Comparison of ENCODE assay signal across 8 cellular contexts in genomic region chr1:53220171-53220961, GRCh38. TPM values are rescaled to one million over a fixed set of nuclear protein-coding genes. Genes with fewer than 3 reads are reported as not detected.
A peak's percentile ranks its signal among the peaks of the same experiment; 100 is the strongest.
DNase-seq lines count a peak whose midpoint lies in the region; ATAC-seq lines count a peak whose summit lies in the region.

Gene CZIB (minus strand): TSS chr1:53220634. CDS start chr1:53220575, 59 bp downstream.

- peak within 1 kb of the TSS; percentile 77 for H3K4me2 ChIP-seq in mesendoderm (ENCODE audit: low read length)

- no peaks in the 10 kb centered on the region for H3K27me3 Mint-ChIP-seq in activated CD8-positive, alpha-beta memory T cell treated with anti-CD3 and anti-CD28 coated beads, Interleukin-2, amount 10 ng/mL, durations not matched to agents 7 days and 5 days

- H3K79me1 ChIP-seq in mesendoderm (ENCODE audit: low read length) = peaks cover 2% of the 10 kb centered on the region

- no peaks in the 10 kb centered on the region for H3K9me3 ChIP-seq in endocrine pancreas (ENCODE audit: control insufficient read depth, low read length)

- H3K23ac ChIP-seq in mesendoderm (ENCODE audit: low read length) = peak within 1 kb of the TSS; percentile 74

- H3K4me3 ChIP-seq in endocrine pancreas (ENCODE audit: control insufficient read depth, insufficient read depth, low read length) (peak within 1 kb of the TSS; percentile 89), mesendoderm (ENCODE audit: low read length) (peak within 1 kb of the TSS; percentile 49)

- H3K4me1 Mint-ChIP-seq in activated CD8-positive, alpha-beta memory T cell treated with anti-CD3 and anti-CD28 coated beads, Interleukin-2, amount 10 ng/mL, durations not matched to agents 7 days and 5 days = peaks cover 23% of the 10 kb centered on the region

- peaks cover 5% of the 10 kb centered on the region for H3K36me3 Mint-ChIP-seq in activated CD8-positive, alpha-beta memory T cell treated with anti-CD3 and anti-CD28 coated beads, Interleukin-2, amount 10 ng/mL, durations not matched to agents 7 days and 5 days

- H3K27ac ChIP-seq in mesendoderm (ENCODE audit: low read depth, low read length) = peak within 1 kb of the TSS; percentile 55

- peak within 1 kb of the TSS; percentile 28 for H2BK5ac ChIP-seq in mesendoderm (ENCODE audit: low read length)

- peak within 1 kb of the TSS; percentile 95 for H3K9ac ChIP-seq in endocrine pancreas (ENCODE audit: control insufficient read depth, insufficient read depth, low read length)
- H3K9ac ChIP-seq in mesendoderm (ENCODE audit: low read length) = peak within 1 kb of the TSS; percentile 92

- no peak within 1 kb of the TSS for H4K8ac ChIP-seq in mesendoderm (ENCODE audit: low read depth, low read length)

- peak; percentile 88 for ATAC-seq in GM21360 (IDR thresholded peaks at IDR 0.05; ENCODE audit: unreplicated experiment)
- ATAC-seq in activated CD8-positive, alpha-beta memory T cell treated with anti-CD3 and anti-CD28 coated beads, Interleukin-2, amount 10 ng/mL, durations not matched to agents 7 days and 5 days = peak; percentile 96

- H3K4me3 Mint-ChIP-seq in activated CD8-positive, alpha-beta memory T cell treated with anti-CD3 and anti-CD28 coated beads, Interleukin-2, amount 10 ng/mL, durations not matched to agents 7 days and 5 days = peak within 1 kb of the TSS; percentile 91

- WGBS in mesendoderm (ENCODE audit: extremely low coverage, insufficient coverage, low lambda C conversion rate) = no CpG with 5 or more reads among the region's 61 CpGs

- DNase-seq in COLO668 (lab: John Stamatoyannopoulos, UW; ENCODE audit: unreplicated experiment) (peak; percentile 99), HT1080 (ENCODE audit: low read depth) (peak; percentile 84), NOMO-1 treated with DMSO at 0.1 percent for 48 hours (lab: John Stamatoyannopoulos, UW; ENCODE audit: unreplicated experiment) (peak; percentile 87), mesendoderm (peak; percentile 96)
- peak; percentile 97 for DNase-seq in activated CD8-positive, alpha-beta memory T cell treated with anti-CD3 and anti-CD28 coated beads, Interleukin-2, amount 10 ng/mL, durations not matched to agents 7 days and 5 days
- DNase-seq in stimulated activated CD8-positive, alpha-beta memory T cell treated with anti-CD3 and anti-CD28 coated beads, Interleukin-15, amount 100 ng/mL, for 1 hour (ENCODE audit: low read depth) = peak; percentile 81

- H3K36me3 ChIP-seq in endocrine pancreas (ENCODE audit: control insufficient read depth, insufficient read depth, low read length) (no peaks in the 10 kb centered on the region), mesendoderm (ENCODE audit: control insufficient read depth, insufficient read depth, low read length) (peaks cover 3% of the 10 kb centered on the region)

- H3K27me3 ChIP-seq in endocrine pancreas (ENCODE audit: control insufficient read depth, insufficient read depth, low read length) (no peaks in the 10 kb centered on the region), mesendoderm (ENCODE audit: insufficient read depth, low read length, poor library complexity) (no peaks in the 10 kb centered on the region)

- CTCF ChIA-PET in activated CD8-positive, alpha-beta memory T cell treated with anti-CD3 and anti-CD28 coated beads, Interleukin-2, amount 10 ng/mL, durations not matched to agents 7 days and 5 days (lab: Charles Lee) = no interaction called here

- no peak within 1 kb of the TSS for H2BK15ac ChIP-seq in mesendoderm (replicated peaks; ENCODE audit: low read depth)

- H3K18ac ChIP-seq in mesendoderm (ENCODE audit: low read length) = peak within 1 kb of the TSS; percentile 8

- peaks cover 4% of the 10 kb centered on the region for H3K4me1 ChIP-seq in endocrine pancreas (ENCODE audit: control insufficient read depth, insufficient read depth, low read length)
- H3K4me1 ChIP-seq in mesendoderm (ENCODE audit: control insufficient read depth, low read depth, low read length) = peaks cover 4% of the 10 kb centered on the region

- no peak within 1 kb of the TSS for H2BK120ac ChIP-seq in mesendoderm (ENCODE audit: low read depth, low read length)

- H3K4ac ChIP-seq in mesendoderm (ENCODE audit: low read depth, low read length) = no peak within 1 kb of the TSS

- H2AK5ac ChIP-seq in mesendoderm (ENCODE audit: low read length) = no peak within 1 kb of the TSS

- no peaks in the 10 kb centered on the region for H3K79me2 ChIP-seq in mesendoderm (ENCODE audit: control insufficient read depth, insufficient read depth, low read length)

- H3K56ac ChIP-seq in mesendoderm (ENCODE audit: low read length) = peak within 1 kb of the TSS; percentile 98

- H3K9me3 Mint-ChIP-seq in activated CD8-positive, alpha-beta memory T cell treated with anti-CD3 and anti-CD28 coated beads, Interleukin-2, amount 10 ng/mL, durations not matched to agents 7 days and 5 days (ENCODE audit: low read depth) = no peaks in the 10 kb centered on the region

- peak within 1 kb of the TSS; percentile 95 for H3K27ac Mint-ChIP-seq in activated CD8-positive, alpha-beta memory T cell treated with anti-CD3 and anti-CD28 coated beads, Interleukin-2, amount 10 ng/mL, durations not matched to agents 7 days and 5 days

- no peak within 1 kb of the TSS for H4K5ac ChIP-seq in mesendoderm (ENCODE audit: low read length)

RNA-seq across cellular contexts. Expression of gene CZIB, which starts in this region (rescaled TPM):
- total RNA-seq in HT1080 (2014; rRNA removed; shearing (Covaris generic)) = 60.4 and 60.9 TPM in 2 replicates
- 53.0 and 58.5 TPM in 2 replicates for polyA plus RNA-seq in HT1080 (2015; cell fraction: cytosol; rRNA removed)
- polyA plus RNA-seq in HT1080 (2015; cell fraction: nucleus; rRNA removed) = 90.5 and 103 TPM in 2 replicates
- 10 to 100 TPM; 41.4 to 48.2 TPM for total RNA-seq in activated CD8-positive, alpha-beta memory T cell treated with anti-CD3 and anti-CD28 coated beads, Interleukin-2, amount 10 ng/mL, durations not matched to agents 7 days and 5 days
- polyA plus RNA-seq in mesendoderm (2013, experiment 1 of 2) = 49.8 TPM
- polyA plus RNA-seq in mesendoderm (2013, experiment 2 of 2) = 48.5 TPM

Comparison
In these comparisons a context has a peak if more than half of its experiments do, and no peak if none do; other contexts are left out.
1. Peak in every context shown above with its lines: DNase-seq, ATAC-seq, H3K4me3 ChIP-seq and H3K27ac ChIP-seq.